Comparison of ENCODE assay signal across 12 cellular contexts in genomic region chr5:150349681-150350275, GRCh38. TPM values are rescaled to one million over a fixed set of nuclear protein-coding genes. Genes with fewer than 3 reads are reported as not detected.
"Had no signal": no experiment of that assay in that cellular context is flagged by ENCODE, and none has a peak within 500 bp of the region (broad histone marks: within the 10 kb centered on the region; RNA-seq: fewer than 3 reads in every experiment).

No MANE protein-coding gene starts in this region.

- DNase-seq: activated T-cell treated with anti-CD3 and anti-CD28 coated beads for 4 hours, natural killer cell had no signal

- H3K4me3 ChIP-seq: body of pancreas, colonic mucosa, pancreas, spleen, tibial nerve had no signal

- H3K4me3 Mint-ChIP-seq: activated naive CD8-positive, alpha-beta T cell treated with anti-CD3 and anti-CD28 coated beads for 36 hours; memory B cell; natural killer cell had no signal

- H3K27me3 Mint-ChIP-seq: activated naive CD8-positive, alpha-beta T cell treated with anti-CD3 and anti-CD28 coated beads for 36 hours; memory B cell had no signal

- H3K36me3 Mint-ChIP-seq: activated naive CD8-positive, alpha-beta T cell treated with anti-CD3 and anti-CD28 coated beads for 36 hours; memory B cell; natural killer cell had no signal

- H3K27me3 ChIP-seq: body of pancreas, colonic mucosa, neutrophil, pancreas, spleen, tibial nerve had no signal

- H3K9me3 Mint-ChIP-seq: activated naive CD8-positive, alpha-beta T cell treated with anti-CD3 and anti-CD28 coated beads for 36 hours; memory B cell; natural killer cell had no signal

- H3K4me1 ChIP-seq: pancreas had no signal

- H3K36me3 ChIP-seq: colonic mucosa, neutrophil, pancreas, spleen, tibial nerve, WERI-Rb-1 had no signal

- H3K27ac ChIP-seq: body of pancreas, pancreas, tibial nerve, WERI-Rb-1 had no signal

- H3K9me3 ChIP-seq: body of pancreas, colonic mucosa, neutrophil, pancreas, spleen, tibial nerve had no signal

RNA-seq across cellular contexts. Expression of gene ARSI, which starts 47.1 kb away (rescaled TPM):
- total RNA-seq: activated naive CD8-positive, alpha-beta T cell treated with anti-CD3 and anti-CD28 coated beads for 36 hours; pulmonary artery endothelial cell had no signal
- polyA plus RNA-seq: pancreas had no signal
